In genomic region chr5:117203584-117203983, GRCh38 we compare ENCODE assay signal across 8 cellular contexts.
"Had no signal": no experiment of that assay in that cellular context is flagged by ENCODE, and none has a peak within 500 bp of the region (broad histone marks: within the 10 kb centered on the region; RNA-seq: fewer than 3 reads in every experiment).

No MANE protein-coding gene starts in this region.

- H3K27me3 Mint-ChIP-seq: IgD-negative memory B cell had no signal

- DNase-seq: H9, HCEC 1CT, KG1 had no signal

- H3K4me2 ChIP-seq: GM23338 had no signal

- FAIRE-seq: H1, H54, HTR-8/SVneo had no signal

- H2AFZ ChIP-seq: GM23338 had no signal

- H3K36me3 Mint-ChIP-seq: IgD-negative memory B cell had no signal

- H3K27ac Mint-ChIP-seq: GM23338, IgD-negative memory B cell had no signal

- H3K4me3 Mint-ChIP-seq: GM23338, H9, IgD-negative memory B cell had no signal

- H3K4me3 ChIP-seq: GM23338 had no signal

- H3K9me3 Mint-ChIP-seq: GM23338, H9 had no signal

- ATAC-seq: GM23338 had no signal
